ENCODE assay signal across 9 cellular contexts in the genomic region with DNA sequence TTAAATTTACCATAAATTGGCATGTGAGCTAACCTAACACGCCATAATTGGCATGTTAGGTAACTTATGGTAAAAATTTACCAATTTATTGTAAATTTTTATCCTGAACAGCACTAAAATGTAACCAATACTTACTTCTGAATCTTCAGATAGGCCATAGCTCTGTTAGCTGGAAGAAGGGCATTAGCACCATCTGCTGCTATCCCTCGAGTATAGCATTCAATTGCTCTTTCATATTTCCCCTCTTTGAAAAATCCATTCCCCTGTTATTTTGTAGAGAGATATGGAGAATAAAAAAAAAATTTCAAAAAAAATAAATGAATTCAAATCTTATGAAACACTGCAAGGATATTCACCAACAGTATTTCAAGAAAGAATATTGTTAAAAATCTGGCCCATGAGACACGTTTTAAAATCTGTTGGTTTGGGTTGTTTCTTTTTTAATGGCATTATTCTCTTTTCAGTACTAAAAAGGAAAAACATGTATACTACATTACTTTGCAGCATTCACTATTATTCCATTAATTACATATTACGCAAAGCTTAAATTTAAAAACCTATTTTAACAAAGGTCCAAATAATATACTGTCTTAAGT. TPM values are rescaled to one million over a fixed set of nuclear protein-coding genes. Genes with fewer than 3 reads are reported as not detected.
DNase-seq lines count a peak whose midpoint lies in the region; ATAC-seq and TF ChIP-seq lines count a peak whose summit lies in the region.
"Had no signal": no experiment of that assay in that cellular context is flagged by ENCODE, and none has a peak within 500 bp of the region (broad histone marks: within the 10 kb centered on the region; RNA-seq: fewer than 3 reads in every experiment).

No MANE protein-coding gene starts in this region.

- DNase-seq in AG04450 (ENCODE audit: low read depth, low spot score) (peak; percentile 26), GM06990 (ENCODE audit: extremely low read depth, insufficient read length) (no peak), NAMALWA (ENCODE audit: low spot score) (peak; percentile 54), left ventricle myocardium inferior (no peak), superior temporal gyrus (ENCODE audit: extremely low spot score) (peak; percentile 76), lower leg skin (ENCODE audit: low spot score in 2 of 2) (no peak), DMS153 treated with DMSO at 0.1 percent for 48 hours (lab: John Stamatoyannopoulos, UW; ENCODE audit: unreplicated experiment) (no peak)
- peak; percentile 48 for DNase-seq in activated CD8-positive, alpha-beta T cell treated with anti-CD3 and anti-CD28 coated beads, Interleukin-2, amount 10 ng/mL, durations not matched to agents 7 days and 5 days

- WGBS in lower leg skin, 2 donors, result 71 to 78% methylated on average over 4 of the region's 4 CpGs

- H3K27ac ChIP-seq in AG04450 (ENCODE audit: low read depth, low read length), result no peak overlapping the region
- H3K27ac ChIP-seq in left ventricle myocardium inferior (replicated peaks), result no peak overlapping the region

- no peak for TF ChIP-seq POLR2A in lower leg skin (IDR thresholded peaks at IDR 0.05)

- H3K4me3 ChIP-seq in AG04450 (ENCODE audit: low read depth, low read length), result no peak overlapping the region
- H3K4me3 ChIP-seq in GM06990 (replicated peaks; ENCODE audit: low read depth, low read length), result no peak overlapping the region
- H3K4me3 ChIP-seq in left ventricle myocardium inferior, result no peak overlapping the region
- H3K4me3 ChIP-seq in lower leg skin (ENCODE audit: low read depth, poor library complexity, severe bottlenecking), result no peak overlapping the region

- H3K36me3 ChIP-seq in GM06990 (ENCODE audit: control insufficient read depth, insufficient read depth, low read length) (no peaks in the 10 kb centered on the region; the same call in 1 of the 2 replicates), left ventricle myocardium inferior (peaks cover 46% of the 10 kb centered on the region)

- peaks cover 22% of the 10 kb centered on the region for H3K36me3 Mint-ChIP-seq in activated CD8-positive, alpha-beta T cell treated with anti-CD3 and anti-CD28 coated beads, Interleukin-2, amount 10 ng/mL, durations not matched to agents 7 days and 5 days (ENCODE audit: low read depth)

- POLR2A ChIA-PET in AG04450 (lab: Yijun Ruan, JAX), result no interaction called here
- POLR2A ChIA-PET in activated CD8-positive, alpha-beta T cell treated with anti-CD3 and anti-CD28 coated beads, Interleukin-2, amount 10 ng/mL, durations not matched to agents 7 days and 5 days (lab: Charles Lee), result no interaction called here

- H3K27ac Mint-ChIP-seq in activated CD8-positive, alpha-beta T cell treated with anti-CD3 and anti-CD28 coated beads, Interleukin-2, amount 10 ng/mL, durations not matched to agents 7 days and 5 days, result no peak overlapping the region

- TF ChIP-seq CTCF in AG04450 (IDR thresholded peaks at IDR 0.05; ENCODE audit: low read depth, low read length), result peak; percentile 84
- TF ChIP-seq CTCF in GM06990 (IDR thresholded peaks at IDR 0.05; ENCODE audit: insufficient read depth, low read length, poor library complexity, severe bottlenecking), result peak; percentile 58
- peak; percentile 70 for TF ChIP-seq CTCF in left ventricle myocardium inferior (IDR thresholded peaks at IDR 0.05; ENCODE audit: borderline replicate concordance)
- TF ChIP-seq CTCF in lower leg skin (IDR thresholded peaks at IDR 0.05), result no peak

- H3K27me3 ChIP-seq in AG04450 (ENCODE audit: control insufficient read depth, insufficient read depth, low read length) (no peaks in the 10 kb centered on the region), GM06990 (replicated peaks; ENCODE audit: control insufficient read depth, insufficient read depth, low read length) (no peaks in the 10 kb centered on the region), left ventricle myocardium inferior (ENCODE audit: low read depth) (no peaks in the 10 kb centered on the region)

- no peaks in the 10 kb centered on the region for H3K9me3 Mint-ChIP-seq in activated CD8-positive, alpha-beta T cell treated with anti-CD3 and anti-CD28 coated beads, Interleukin-2, amount 10 ng/mL, durations not matched to agents 7 days and 5 days (ENCODE audit: insufficient read depth)

- no peak overlapping the region for H3K4me3 Mint-ChIP-seq in activated CD8-positive, alpha-beta T cell treated with anti-CD3 and anti-CD28 coated beads, Interleukin-2, amount 10 ng/mL, durations not matched to agents 7 days and 5 days

- H3K27me3 Mint-ChIP-seq in activated CD8-positive, alpha-beta T cell treated with anti-CD3 and anti-CD28 coated beads, Interleukin-2, amount 10 ng/mL, durations not matched to agents 7 days and 5 days (ENCODE audit: low read depth), result no peaks in the 10 kb centered on the region

- peak; percentile 58 for ATAC-seq in activated CD8-positive, alpha-beta T cell treated with anti-CD3 and anti-CD28 coated beads, Interleukin-2, amount 10 ng/mL, durations not matched to agents 7 days and 5 days

- CTCF ChIA-PET in AG04450 (lab: Charles Lee), result interaction anchor here (0.6 to 4.1 kb wide), 22 partner anchors 10 to 852 kb away, joined by 3 to 70 read pairs (median 4); partner anchors contain the start of genes AMIGO2, PCED1B and RPAP3
- CTCF ChIA-PET in activated CD8-positive, alpha-beta T cell treated with anti-CD3 and anti-CD28 coated beads, Interleukin-2, amount 10 ng/mL, durations not matched to agents 7 days and 5 days (lab: Charles Lee), result interaction anchor here (0.7 to 4.0 kb wide), 8 partner anchors 9 to 667 kb away, joined by 3 to 28 read pairs (median 4); no protein-coding TSS in a partner anchor

- H3K9me3 ChIP-seq in AG04450 (ENCODE audit: control insufficient read depth, insufficient read depth, low read length) (no peaks in the 10 kb centered on the region), left ventricle myocardium inferior (replicated peaks) (no peaks in the 10 kb centered on the region)

- no peaks in the 10 kb centered on the region for H3K4me1 Mint-ChIP-seq in activated CD8-positive, alpha-beta T cell treated with anti-CD3 and anti-CD28 coated beads, Interleukin-2, amount 10 ng/mL, durations not matched to agents 7 days and 5 days (ENCODE audit: low read depth)

- no peaks in the 10 kb centered on the region for H3K4me1 ChIP-seq in left ventricle myocardium inferior

- intact Hi-C loops in left ventricle myocardium inferior (cut with micrococcal nuclease) (no loop called here), lower leg skin (cut with DNase I; ENCODE audit: low total_unique reads) (no loop called here)

RNA-seq across cellular contexts. Expression of gene RPAP3, which starts 19.1 kb away (rescaled TPM):
- polyA plus RNA-seq in AG04450 (2011; rRNA removed), result 18.5 and 28.2 TPM in 2 replicates
- polyA minus RNA-seq in AG04450 (2011; rRNA and poly(A)+ RNA removed), result 5.0 and 10.6 TPM in 2 replicates
- total RNA-seq in activated CD8-positive, alpha-beta T cell treated with anti-CD3 and anti-CD28 coated beads, Interleukin-2, amount 10 ng/mL, durations not matched to agents 7 days and 5 days, result 10 to 100 TPM; 41.6 to 41.7 TPM
- total RNA-seq in left ventricle myocardium inferior, result 24.2 TPM
- 10 to 100 TPM in 1 of 4 donors, 1 to 10 TPM in 3; 6.8 to 13.0 (median 7.9) TPM for total RNA-seq in lower leg skin

RNA-seq across cellular contexts. Expression of gene ENDOU, which starts 38.5 kb away (rescaled TPM):
- 0.07 and 0.10 TPM in 2 replicates for polyA plus RNA-seq in AG04450 (2011; rRNA removed)
- 0.09 TPM in 1 of 2 replicates, not detected in the other for polyA minus RNA-seq in AG04450 (2011; rRNA and poly(A)+ RNA removed)
- not detected for total RNA-seq in activated CD8-positive, alpha-beta T cell treated with anti-CD3 and anti-CD28 coated beads, Interleukin-2, amount 10 ng/mL, durations not matched to agents 7 days and 5 days
- total RNA-seq in left ventricle myocardium inferior (0.49 TPM), lower leg skin (10 to 100 TPM in 3 of 4 donors, 1 to 10 TPM in 1; 6.4 to 30.5 (median 17.8) TPM)
- total RNA-seq: glomerular endothelial cell had no signal

Comparison
In these comparisons a context has a peak if more than half of its experiments do, and no peak if none do; other contexts are left out.
1. DNase-seq: peak in AG04450 (single experiment), NAMALWA (single experiment), activated CD8-positive, alpha-beta T cell treated with anti-CD3 and anti-CD28 coated beads, Interleukin-2, amount 10 ng/mL, durations not matched to agents 7 days and 5 days (single experiment) and superior temporal gyrus (single experiment); none in GM06990 (single experiment), left ventricle myocardium inferior (single experiment), lower leg skin (0 of 2) and DMS153 treated with DMSO at 0.1 percent for 48 hours (single experiment).
2. CTCF ChIP-seq: peak in AG04450 (single experiment), GM06990 (single experiment) and left ventricle myocardium inferior (single experiment); none in lower leg skin (0 of 3).